In genomic region chr1:5423109-5423508, GRCh38 we compare ENCODE assay signal across 8 cellular contexts.
DNase-seq lines count a peak whose midpoint lies in the region; ATAC-seq and TF ChIP-seq lines count a peak whose summit lies in the region.

No MANE protein-coding gene starts in this region.

- no peak for TF ChIP-seq CTCF in GM20000 (IDR thresholded peaks at IDR 0.05; ENCODE audit: extremely low read depth, missing control alignments)

- peak; percentile 79 to 97 (median 91) for ATAC-seq in T-cell (replicated peaks in 1 of 4)
- peak; percentile 62 for ATAC-seq in activated naive CD8-positive, alpha-beta T cell treated with anti-CD3 and anti-CD28 coated beads, Interleukin-2, amount 50 U/mL, for 24 hours

- POLR2A ChIA-PET in T-cell (lab: Charles Lee): no interaction called here

- peaks cover 9 to 16% of the 10 kb centered on the region in 2 donors for H3K27me3 Mint-ChIP-seq in T-cell
- H3K27me3 Mint-ChIP-seq in activated naive CD8-positive, alpha-beta T cell treated with anti-CD3 and anti-CD28 coated beads, Interleukin-2, amount 50 U/mL, for 24 hours: peaks cover 2% of the 10 kb centered on the region

- H3K4me3 Mint-ChIP-seq in T-cell: peak overlapping the region in 2 of 3 donors; percentile 37 to 56
- no peak overlapping the region for H3K4me3 Mint-ChIP-seq in activated naive CD8-positive, alpha-beta T cell treated with anti-CD3 and anti-CD28 coated beads, Interleukin-2, amount 50 U/mL, for 24 hours

- CTCF ChIA-PET in T-cell (lab: Charles Lee): no interaction called here

- DNase-seq in NCI-H1417 treated with DMSO at 0.1 percent for 48 hours (lab: John Stamatoyannopoulos, UW) (peak; percentile 62), T-cell (peak in 32 of 34 experiments; percentile 3 to 65 (median 24)), COLO829 (ENCODE audit: low spot score) (no peak), NCI-H1092 treated with DMSO at 0.1 percent for 48 hours (lab: John Stamatoyannopoulos, UW) (no peak), GM20000 (ENCODE audit: low spot score) (no peak), mesenteric fat pad (ENCODE audit: low spot score) (no peak)
- peak; percentile 12 for DNase-seq in activated naive CD8-positive, alpha-beta T cell treated with anti-CD3 and anti-CD28 coated beads, Interleukin-2, amount 50 U/mL, for 24 hours
- DNase-seq in stimulated activated CD8-positive, alpha-beta memory T cell treated with anti-CD3 and anti-CD28 coated beads, Interleukin-2, amount 100 ng/mL, for 48 hours (ENCODE audit: low read depth in 2 of 2): peak; percentile 8 to 13

- H3K27ac Mint-ChIP-seq in T-cell: peak overlapping the region; percentile 36 to 65
- no peak overlapping the region for H3K27ac Mint-ChIP-seq in activated naive CD8-positive, alpha-beta T cell treated with anti-CD3 and anti-CD28 coated beads, Interleukin-2, amount 50 U/mL, for 24 hours

- H3K36me3 Mint-ChIP-seq in T-cell: no peaks in the 10 kb centered on the region
- H3K36me3 Mint-ChIP-seq in activated naive CD8-positive, alpha-beta T cell treated with anti-CD3 and anti-CD28 coated beads, Interleukin-2, amount 50 U/mL, for 24 hours (ENCODE audit: low read depth): no peaks in the 10 kb centered on the region

- H3K4me1 Mint-ChIP-seq in T-cell: peaks cover 17 to 32% (median 30%) of the 10 kb centered on the region in 3 donors
- peaks cover 19% of the 10 kb centered on the region for H3K4me1 Mint-ChIP-seq in activated naive CD8-positive, alpha-beta T cell treated with anti-CD3 and anti-CD28 coated beads, Interleukin-2, amount 50 U/mL, for 24 hours

- no peaks in the 10 kb centered on the region for H3K9me3 Mint-ChIP-seq in T-cell
- no peaks in the 10 kb centered on the region for H3K9me3 Mint-ChIP-seq in activated naive CD8-positive, alpha-beta T cell treated with anti-CD3 and anti-CD28 coated beads, Interleukin-2, amount 50 U/mL, for 24 hours

Comparison
In these comparisons a context has a peak if more than half of its experiments do, and no peak if none do; other contexts are left out.
1. DNase-seq: peak in NCI-H1417 treated with DMSO at 0.1 percent for 48 hours (single experiment), T-cell (32 of 34), activated naive CD8-positive, alpha-beta T cell treated with anti-CD3 and anti-CD28 coated beads, Interleukin-2, amount 50 U/mL, for 24 hours (single experiment) and stimulated activated CD8-positive, alpha-beta memory T cell treated with anti-CD3 and anti-CD28 coated beads, Interleukin-2, amount 100 ng/mL, for 48 hours (2 of 2); none in COLO829 (single experiment), NCI-H1092 treated with DMSO at 0.1 percent for 48 hours (single experiment), GM20000 (single experiment) and mesenteric fat pad (single experiment).